16 cellular contexts compared by ENCODE assay signal in the genomic region with DNA sequence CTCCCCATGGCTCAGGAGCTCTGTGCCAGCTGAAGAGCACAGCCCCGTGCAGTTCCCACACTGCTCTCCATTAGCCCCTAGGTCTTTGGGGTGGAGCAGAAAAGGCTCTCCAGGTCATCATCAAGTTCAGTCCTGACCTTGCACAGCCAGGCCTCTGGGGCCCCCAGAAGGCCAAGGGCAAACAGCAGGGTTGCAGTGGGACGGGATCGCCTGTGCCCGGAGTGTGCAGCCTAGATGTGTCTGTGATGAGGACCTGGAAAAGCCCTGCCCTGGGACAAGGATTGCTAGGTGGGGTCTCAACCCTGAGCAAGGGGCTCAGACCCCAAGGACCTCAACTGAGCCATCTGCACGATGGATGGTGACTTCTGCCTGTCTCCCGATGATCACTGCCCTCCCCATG. TPM values are rescaled to one million over a fixed set of nuclear protein-coding genes. Genes with fewer than 3 reads are reported as not detected.
A peak's percentile ranks its signal among the peaks of the same experiment; 100 is the strongest.
DNase-seq lines count a peak whose midpoint lies in the region; ATAC-seq, FAIRE-seq and TF ChIP-seq lines count a peak whose summit lies in the region.
"Had no signal": no experiment of that assay in that cellular context is flagged by ENCODE, and none has a peak within 500 bp of the region (broad histone marks: within the 10 kb centered on the region; RNA-seq: fewer than 3 reads in every experiment).

No MANE protein-coding gene starts in this region.

- H3K4me3 Mint-ChIP-seq in activated naive CD4-positive, alpha-beta T cell treated with anti-CD3 and anti-CD28 coated beads, Interleukin-2, amount 10 ng/mL, durations not matched to agents 7 days and 5 days = no peak overlapping the region
- H3K4me3 Mint-ChIP-seq: activated naive CD4-positive, alpha-beta T cell treated with anti-CD3 and anti-CD28 coated beads, Interleukin-2, amount 50 U/mL, for 24 hours had no signal

- H3K27ac Mint-ChIP-seq in activated naive CD4-positive, alpha-beta T cell treated with anti-CD3 and anti-CD28 coated beads, Interleukin-2, amount 10 ng/mL, durations not matched to agents 7 days and 5 days = no peak overlapping the region
- H3K27ac Mint-ChIP-seq: activated naive CD4-positive, alpha-beta T cell treated with anti-CD3 and anti-CD28 coated beads, Interleukin-2, amount 50 U/mL, for 24 hours had no signal

- H3K36me3 ChIP-seq in right atrium auricular region (no peaks in the 10 kb centered on the region), hepatocyte (replicated peaks; ENCODE audit: insufficient read depth, low read depth) (no peaks in the 10 kb centered on the region), rectal smooth muscle tissue (ENCODE audit: control insufficient read depth, insufficient read depth, low read length) (no peaks in the 10 kb centered on the region)

- peaks cover 18% of the 10 kb centered on the region for H3K27me3 Mint-ChIP-seq in activated naive CD4-positive, alpha-beta T cell treated with anti-CD3 and anti-CD28 coated beads, Interleukin-2, amount 10 ng/mL, durations not matched to agents 7 days and 5 days
- H3K27me3 Mint-ChIP-seq: activated naive CD4-positive, alpha-beta T cell treated with anti-CD3 and anti-CD28 coated beads, Interleukin-2, amount 50 U/mL, for 24 hours had no signal

- WGBS in hepatocyte (ENCODE audit: low lambda C conversion rate, missing lambda C conversion rate) = 88% methylated on average over 6 of the region's 6 CpGs

- TF ChIP-seq CTCF in right atrium auricular region (IDR thresholded peaks at IDR 0.05) (no peak), hepatocyte (IDR thresholded peaks at IDR 0.05; ENCODE audit: poor library complexity) (no peak)

- no peak overlapping the region for H3K4me2 ChIP-seq in hepatocyte

- peak overlapping the region; percentile 78 to 84 for H3K27ac ChIP-seq in right atrium auricular region
- H3K27ac ChIP-seq in hepatocyte = peak overlapping the region; percentile 9
- peak overlapping the region; percentile 77 for H3K27ac ChIP-seq in rectal smooth muscle tissue (ENCODE audit: low read depth, low read length)

- CTCF ChIA-PET in activated naive CD4-positive, alpha-beta T cell treated with anti-CD3 and anti-CD28 coated beads, Interleukin-2, amount 10 ng/mL, durations not matched to agents 7 days and 5 days (lab: Charles Lee) = no interaction called here

- H3K27me3 ChIP-seq in right atrium auricular region (no peaks in the 10 kb centered on the region), hepatocyte (no peaks in the 10 kb centered on the region), rectal smooth muscle tissue (ENCODE audit: control insufficient read depth, insufficient read depth, low read length) (no peaks in the 10 kb centered on the region)

- H3K4me1 ChIP-seq in right atrium auricular region (peaks cover 0 to 68% of the 10 kb centered on the region in 2 donors), hepatocyte (ENCODE audit: insufficient read depth) (peaks cover 11% of the 10 kb centered on the region), rectal smooth muscle tissue (ENCODE audit: control insufficient read depth, insufficient read depth, low read length) (peaks cover 38% of the 10 kb centered on the region)

- H3K9ac ChIP-seq in rectal smooth muscle tissue (ENCODE audit: low read length) = no peak overlapping the region

- no peaks in the 10 kb centered on the region for H3K9me3 ChIP-seq in right atrium auricular region
- H3K9me3 ChIP-seq in hepatocyte (ENCODE audit: low read depth) = no peaks in the 10 kb centered on the region

- peak overlapping the region; percentile 30 to 52 for H3K4me3 ChIP-seq in right atrium auricular region
- no peak overlapping the region for H3K4me3 ChIP-seq in hepatocyte
- peak overlapping the region; percentile 64 for H3K4me3 ChIP-seq in rectal smooth muscle tissue (ENCODE audit: low read length)

- H3K9me2 ChIP-seq in hepatocyte (replicated peaks; ENCODE audit: insufficient read depth) = no peaks in the 10 kb centered on the region

- DNase-seq in right atrium auricular region (ENCODE audit: low spot score) = no peak
- DNase-seq in Right ventricle myocardium superior = no peak
- DNase-seq in hepatocyte (ENCODE audit: low spot score) = no peak
- DNase-seq in urothelium cell line (ENCODE audit: low spot score) = no peak
- DNase-seq in posterior cingulate gyrus = no peak
- DNase-seq in activated naive CD4-positive, alpha-beta T cell treated with anti-CD3 and anti-CD28 coated beads, Interleukin-2, amount 10 ng/mL, durations not matched to agents 7 days and 5 days = no peak
- no peak for DNase-seq in GM12892 (ENCODE audit: insufficient read length)
- DNase-seq: activated CD4-positive, alpha-beta T cell treated with anti-CD3 and anti-CD28 coated beads for 48 hours; central memory CD4-positive, alpha-beta T cell; islet precursor cell; SHP77 treated with DMSO at 0.1 percent for 48 hours; stimulated activated CD4-positive, alpha-beta T cell treated with anti-CD3 and anti-CD28 coated beads, Interleukin-2, amount 100 ng/mL, for 24 hours; trophoblast cell had no signal

- H3K79me2 ChIP-seq in hepatocyte = no peaks in the 10 kb centered on the region

- H2AFZ ChIP-seq in hepatocyte = no peak overlapping the region

- no peak for ATAC-seq in Right ventricle myocardium superior (ENCODE audit: poor library complexity)

- H3K4me1 Mint-ChIP-seq in activated naive CD4-positive, alpha-beta T cell treated with anti-CD3 and anti-CD28 coated beads, Interleukin-2, amount 10 ng/mL, durations not matched to agents 7 days and 5 days = no peaks in the 10 kb centered on the region
- H3K4me1 Mint-ChIP-seq: activated naive CD4-positive, alpha-beta T cell treated with anti-CD3 and anti-CD28 coated beads, Interleukin-2, amount 50 U/mL, for 24 hours had no signal

- H4K20me1 ChIP-seq in hepatocyte (ENCODE audit: insufficient read depth, poor library complexity, severe bottlenecking) = no peaks in the 10 kb centered on the region

- TF ChIP-seq POLR2A in GM12892 (IDR thresholded peaks at IDR 0.05; ENCODE audit: low read depth, low read length) = no peak

- FAIRE-seq in urothelium cell line (lab: Jason Lieb, UNC) (peak; percentile 46), GM12892 (lab: Jason Lieb, UNC) (no peak)

- intact Hi-C loops in Right ventricle myocardium superior (cut with DNase I) = no loop called here
- intact Hi-C loops in posterior cingulate gyrus (cut with DNase I) = no loop called here

- no peaks in the 10 kb centered on the region for H3K36me3 Mint-ChIP-seq in activated naive CD4-positive, alpha-beta T cell treated with anti-CD3 and anti-CD28 coated beads, Interleukin-2, amount 10 ng/mL, durations not matched to agents 7 days and 5 days

- no peaks in the 10 kb centered on the region for H3K9me3 Mint-ChIP-seq in activated naive CD4-positive, alpha-beta T cell treated with anti-CD3 and anti-CD28 coated beads, Interleukin-2, amount 10 ng/mL, durations not matched to agents 7 days and 5 days
- H3K9me3 Mint-ChIP-seq: activated naive CD4-positive, alpha-beta T cell treated with anti-CD3 and anti-CD28 coated beads, Interleukin-2, amount 50 U/mL, for 24 hours had no signal

RNA-seq across cellular contexts. Expression of a gene that starts 0.5 kb away (rescaled TPM):
- total RNA-seq in right atrium auricular region (100 to 1,000 TPM in 1 of 2 donors, 10 to 100 TPM in 1; 88.9 to 199 TPM), Right ventricle myocardium superior (40.4 TPM), hepatocyte (18.1 and 18.4 TPM in 2 replicates)
- 17.4 and 22.0 TPM in 2 replicates for polyA plus RNA-seq in hepatocyte
- polyA plus RNA-seq in GM12892 (2012; ENCODE audit: missing spikeins) = not detected
- total RNA-seq: pulmonary artery endothelial cell had no signal

RNA-seq across cellular contexts. Expression of a gene that starts 18.7 kb away (rescaled TPM):
- total RNA-seq in right atrium auricular region (1 to 10 TPM; 5.4 to 8.8 TPM), Right ventricle myocardium superior (2.8 TPM), hepatocyte (3.1 and 6.3 TPM in 2 replicates)
- 4.4 and 5.2 TPM in 2 replicates for polyA plus RNA-seq in hepatocyte
- 0.49 TPM for polyA plus RNA-seq in GM12892 (2012; ENCODE audit: missing spikeins)

Comparison
In these comparisons a context has a peak if more than half of its experiments do, and no peak if none do; other contexts are left out.
1. H3K27ac ChIP-seq: peak in every context shown above with its lines; median percentile 81 in right atrium auricular region; 77 in rectal smooth muscle tissue; 9 in hepatocyte.